ENCODE assay signal across 8 cellular contexts in the genomic region with DNA sequence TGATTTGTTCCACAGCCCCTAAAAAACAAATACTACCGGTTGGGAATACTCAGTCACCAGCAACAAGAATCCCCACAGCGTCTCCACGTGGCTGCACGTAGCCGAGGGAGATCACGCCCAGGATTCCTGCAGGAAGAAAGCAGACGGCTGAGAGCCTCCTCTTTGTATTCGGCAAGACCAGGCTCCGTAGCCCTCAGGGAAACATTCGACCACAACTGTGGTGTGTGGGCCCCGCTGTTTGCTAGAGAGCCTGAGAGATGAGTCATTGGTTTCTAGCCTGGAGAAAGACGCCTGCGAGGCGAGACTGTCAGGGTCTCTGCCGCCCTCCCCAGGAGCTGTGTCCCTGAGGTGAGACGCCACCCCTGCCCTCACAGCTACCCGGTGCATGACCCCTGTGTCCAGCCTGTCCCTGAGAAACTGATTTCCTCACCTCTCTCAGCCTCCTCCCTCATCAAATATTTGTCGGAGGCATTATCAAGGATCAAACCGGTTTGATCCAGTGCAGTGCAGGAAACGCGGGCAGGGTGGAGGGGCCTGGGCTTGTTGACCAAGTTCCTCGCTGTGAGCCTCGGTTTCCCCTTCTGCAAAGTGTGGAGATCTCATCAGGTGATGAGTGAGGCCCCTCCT. TPM values are rescaled to one million over a fixed set of nuclear protein-coding genes. Genes with fewer than 3 reads are reported as not detected.
DNase-seq lines count a peak whose midpoint lies in the region; ATAC-seq and TF ChIP-seq lines count a peak whose summit lies in the region.

No MANE protein-coding gene starts in this region.

- no peaks in the 10 kb centered on the region for H3K36me3 ChIP-seq in PC-9 (ENCODE audit: low read depth)

- no peaks in the 10 kb centered on the region for H3K36me3 Mint-ChIP-seq in activated T-cell treated with anti-CD3 and anti-CD28 coated beads, Interleukin-2, amount 50 U/mL, for 4 hours (ENCODE audit: insufficient read depth)

- no peaks in the 10 kb centered on the region for H3K9me3 Mint-ChIP-seq in activated T-cell treated with anti-CD3 and anti-CD28 coated beads, Interleukin-2, amount 50 U/mL, for 4 hours

- intact Hi-C loops in PC-9 (cut with micrococcal nuclease; ENCODE audit: unreplicated experiment), result loop anchor here (1.0 to 5.0 kb wide), 4 partner anchors 14 to 417 kb away; a partner anchor contains a TSS

- peaks cover 16% of the 10 kb centered on the region for H3K79me2 ChIP-seq in PC-9 (ENCODE audit: low read depth)

- no peaks in the 10 kb centered on the region for H3K9me3 ChIP-seq in PC-9 (ENCODE audit: insufficient read depth, low read depth)

- H3K27me3 ChIP-seq in PC-9 (ENCODE audit: insufficient read depth, low read depth), result no peaks in the 10 kb centered on the region

- DNase-seq in GF-D8 (lab: John Stamatoyannopoulos, UW), result peak; percentile 70
- peak; percentile 94 to 98 for DNase-seq in PC-9
- peak; percentile 66 for DNase-seq in activated T-cell treated with anti-CD3 and anti-CD28 coated beads, Interleukin-2, amount 50 U/mL, for 4 hours
- DNase-seq in fibroblast of peridontal ligament (ENCODE audit: extremely low read depth), result peak; percentile 92
- DNase-seq in retina, result peak; percentile 30
- no peak for DNase-seq in NCI-H1436 treated with DMSO at 0.1 percent for 48 hours (lab: John Stamatoyannopoulos, UW)
- no peak for DNase-seq in germinal center (ENCODE audit: low spot score)

- H3K4me3 ChIP-seq in PC-9, result peak overlapping the region; percentile 46; the same call in 1 of the 2 replicates

- peak overlapping the region; percentile 86 for H3K4me2 ChIP-seq in PC-9

- H2AFZ ChIP-seq in PC-9, result no peak overlapping the region

- H3K9me2 ChIP-seq in PC-9 (ENCODE audit: insufficient read depth), result no peaks in the 10 kb centered on the region

- CTCF ChIA-PET in PC-9 (lab: Charles Lee), result interaction anchor here (0.6 to 1.4 kb wide), 5 partner anchors 11 to 962 kb away, joined by 5 to 7 read pairs (median 5); no protein-coding TSS in a partner anchor

- peak; percentile 75 for ATAC-seq in HG02623 (IDR thresholded peaks at IDR 0.05; ENCODE audit: unreplicated experiment)
- ATAC-seq in activated T-cell treated with anti-CD3 and anti-CD28 coated beads, Interleukin-2, amount 50 U/mL, for 4 hours, result peak; percentile 95 to 97

- POLR2A ChIA-PET in PC-9 (lab: Charles Lee; ENCODE audit: unreplicated experiment), result interaction anchor here (0.6 to 1.5 kb wide), 7 partner anchors 14 to 379 kb away, joined by 3 to 17 read pairs (median 7); a partner anchor contains a TSS

- TF ChIP-seq CTCF in PC-9 (conservative IDR thresholded peaks at IDR 0.05), result no peak

- no peaks in the 10 kb centered on the region for H4K20me1 ChIP-seq in PC-9 (ENCODE audit: insufficient read depth)

- peak overlapping the region; percentile 100 for H3K27ac ChIP-seq in PC-9

- peaks cover 56% of the 10 kb centered on the region for H3K4me1 ChIP-seq in PC-9 (replicated peaks; ENCODE audit: insufficient read depth)

- no peaks in the 10 kb centered on the region for H3K27me3 Mint-ChIP-seq in activated T-cell treated with anti-CD3 and anti-CD28 coated beads, Interleukin-2, amount 50 U/mL, for 4 hours (ENCODE audit: low read depth)

- H3K4me3 Mint-ChIP-seq in activated T-cell treated with anti-CD3 and anti-CD28 coated beads, Interleukin-2, amount 50 U/mL, for 4 hours, result peak overlapping the region; percentile 72

- H3K4me1 Mint-ChIP-seq in activated T-cell treated with anti-CD3 and anti-CD28 coated beads, Interleukin-2, amount 50 U/mL, for 4 hours (ENCODE audit: low read depth), result peaks cover 71% of the 10 kb centered on the region

- BruUV-seq in PC-9 (replicated peaks; lab: Mats Ljungman, UMichigan), result no TSS peak

- peaks cover 46% of the 10 kb centered on the region for H3F3A ChIP-seq in PC-9 (ENCODE audit: insufficient read depth, low read depth)

RNA-seq across cellular contexts. Expression of a gene that starts 4.7 kb away (rescaled TPM):
- total RNA-seq in PC-9 (2021), result 480 and 837 TPM in 2 replicates
- 1 to 10 TPM in 2 of 3 donors, not detected in 1; 1.3 to 2.8 TPM for total RNA-seq in activated T-cell treated with anti-CD3 and anti-CD28 coated beads, Interleukin-2, amount 50 U/mL, for 4 hours

RNA-seq across cellular contexts. Expression of a gene that starts 20.7 kb away (rescaled TPM):
- total RNA-seq in PC-9 (2021), result 51.4 and 52.1 TPM in 2 replicates
- 10 to 100 TPM; 47.0 to 53.2 (median 52.4) TPM for total RNA-seq in activated T-cell treated with anti-CD3 and anti-CD28 coated beads, Interleukin-2, amount 50 U/mL, for 4 hours

RNA-seq across cellular contexts. Expression of a gene that starts 27.0 kb away (rescaled TPM):
- total RNA-seq in PC-9 (2021), result 11.7 and 13.9 TPM in 2 replicates
- total RNA-seq in activated T-cell treated with anti-CD3 and anti-CD28 coated beads, Interleukin-2, amount 50 U/mL, for 4 hours, result 10 to 100 TPM; 24.4 to 27.4 (median 26.0) TPM

RNA-seq across cellular contexts. Expression of a gene that starts 48.5 kb away (rescaled TPM):
- total RNA-seq in PC-9 (2021), result 278 and 291 TPM in 2 replicates
- total RNA-seq in activated T-cell treated with anti-CD3 and anti-CD28 coated beads, Interleukin-2, amount 50 U/mL, for 4 hours, result 100 to 1,000 TPM; 116 to 134 (median 128) TPM

Comparison
In these comparisons a context has a peak if more than half of its experiments do, and no peak if none do; other contexts are left out.
1. DNase-seq: peak in GF-D8 (single experiment), PC-9 (2 of 2), activated T-cell treated with anti-CD3 and anti-CD28 coated beads, Interleukin-2, amount 50 U/mL, for 4 hours (single experiment), fibroblast of peridontal ligament (single experiment) and retina (single experiment); none in NCI-H1436 treated with DMSO at 0.1 percent for 48 hours (single experiment) and germinal center (single experiment).
2. RNA of a gene that starts 4.7 kb away (total RNA-seq): 480 to 837 TPM in PC-9; 1.3 to 2.8 TPM in activated T-cell treated with anti-CD3 and anti-CD28 coated beads, Interleukin-2, amount 50 U/mL, for 4 hours; every median in the first group is over 100 times any median in the second.